In the genomic region with DNA sequence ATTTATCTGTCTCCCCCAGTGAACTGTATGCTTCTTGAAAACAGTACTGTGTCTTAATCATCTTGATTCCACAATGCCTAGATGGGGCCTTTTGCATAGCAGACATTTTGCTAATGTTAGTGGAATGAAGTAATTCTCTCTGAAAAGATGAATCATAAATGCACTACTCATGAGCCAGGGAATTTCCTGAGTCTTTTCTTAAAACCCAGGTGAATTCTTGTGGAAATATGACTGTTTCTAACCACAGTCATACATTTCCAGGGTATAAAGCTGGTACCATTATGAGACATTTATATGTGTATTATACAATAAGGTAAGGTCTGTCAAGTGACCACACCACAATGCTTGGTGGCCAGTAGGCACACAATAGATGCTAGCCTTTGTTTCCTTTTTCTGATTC, we compare ENCODE assay signal across 8 cellular contexts. TPM values are rescaled to one million over a fixed set of nuclear protein-coding genes. Genes with fewer than 3 reads are reported as not detected.
DNase-seq lines count a peak whose midpoint lies in the region; ATAC-seq, FAIRE-seq and TF ChIP-seq lines count a peak whose summit lies in the region.

No MANE protein-coding gene starts in this region.

- H3K9me3 Mint-ChIP-seq in glutamatergic neuron (ENCODE audit: unreplicated experiment): no peaks in the 10 kb centered on the region

- H3K27ac ChIP-seq in Peyer's patch: no peak overlapping the region

- no peak for FAIRE-seq in bronchial epithelial cell (lab: Jason Lieb, UNC)

- H3K4me3 ChIP-seq in bronchial epithelial cell (ENCODE audit: low read depth, low read length) (no peak overlapping the region), Peyer's patch (no peak overlapping the region)

- no peaks in the 10 kb centered on the region for H3K27me3 Mint-ChIP-seq in glutamatergic neuron (ENCODE audit: unreplicated experiment)

- no peak overlapping the region for H3K4me3 Mint-ChIP-seq in glutamatergic neuron (ENCODE audit: unreplicated experiment)

- peaks cover 3% of the 10 kb centered on the region for H3K4me1 Mint-ChIP-seq in glutamatergic neuron (ENCODE audit: low read depth, unreplicated experiment)

- H3K27ac Mint-ChIP-seq in glutamatergic neuron (ENCODE audit: unreplicated experiment): no peak overlapping the region

- H3K36me3 ChIP-seq in bronchial epithelial cell (ENCODE audit: control insufficient read depth, insufficient read depth, low read length): no peaks in the 10 kb centered on the region
- no peaks in the 10 kb centered on the region for H3K36me3 ChIP-seq in Peyer's patch

- no peaks in the 10 kb centered on the region for H3K4me1 ChIP-seq in Peyer's patch

- TF ChIP-seq POLR2A in Peyer's patch (IDR thresholded peaks at IDR 0.05): no peak

- H3K9me3 ChIP-seq in Peyer's patch: no peaks in the 10 kb centered on the region

- ATAC-seq in GM18861 (IDR thresholded peaks at IDR 0.05; ENCODE audit: unreplicated experiment): peak; percentile 49
- peak; percentile 73 for ATAC-seq in HG03196 (IDR thresholded peaks at IDR 0.05; ENCODE audit: unreplicated experiment)
- peak; percentile 95 for ATAC-seq in omental fat pad (ENCODE audit: low FRiP score)

- H3K27me3 ChIP-seq in bronchial epithelial cell (ENCODE audit: control insufficient read depth, insufficient read depth, low read length): no peaks in the 10 kb centered on the region
- H3K27me3 ChIP-seq in Peyer's patch: no peaks in the 10 kb centered on the region

- no peaks in the 10 kb centered on the region for H3K36me3 Mint-ChIP-seq in glutamatergic neuron (ENCODE audit: unreplicated experiment)

- DNase-seq in bronchial epithelial cell (ENCODE audit: low read depth) (peak; percentile 99), omental fat pad (ENCODE audit: low spot score) (no peak), glutamatergic neuron (no peak), SHP77 treated with DMSO at 0.1 percent for 48 hours (lab: John Stamatoyannopoulos, UW) (no peak), NOMO-1 treated with DMSO at 0.1 percent for 48 hours (lab: John Stamatoyannopoulos, UW; ENCODE audit: unreplicated experiment) (no peak), Peyer's patch (no peak)

- no peak for TF ChIP-seq CTCF in bronchial epithelial cell (IDR thresholded peaks at IDR 0.05; ENCODE audit: insufficient read depth, low read length, severe bottlenecking)
- no peak for TF ChIP-seq CTCF in omental fat pad (IDR thresholded peaks at IDR 0.05)
- no peak for TF ChIP-seq CTCF in glutamatergic neuron (IDR thresholded peaks at IDR 0.05; ENCODE audit: partially characterized antibody, unreplicated experiment)
- no peak for TF ChIP-seq CTCF in Peyer's patch (IDR thresholded peaks at IDR 0.05)

RNA-seq across cellular contexts. Expression of a gene that starts 5.5 kb away (rescaled TPM):
- not detected in 2 replicates for total RNA-seq in bronchial epithelial cell
- not detected for total RNA-seq in omental fat pad
- not detected for total RNA-seq in glutamatergic neuron (ENCODE audit: unreplicated experiment)
- under 1 TPM in 1 of 4 donors, not detected in 3; 0.35 TPM for total RNA-seq in Peyer's patch
